ENCODE assay signal across 8 cellular contexts in genomic region chr7:159057647-159058046, GRCh38.
"Had no signal": no experiment of that assay in that cellular context is flagged by ENCODE, and none has a peak within 500 bp of the region (broad histone marks: within the 10 kb centered on the region; RNA-seq: fewer than 3 reads in every experiment).

No MANE protein-coding gene starts in this region.

- H2AFZ ChIP-seq: GM23248 had no signal

- H3K9me3 ChIP-seq: HAP-1 had no signal

- ATAC-seq: HCT116, HepG2 had no signal

- DNase-seq: GM23248, GOT3, HFFc6, KBM-7 had no signal

- H3K9ac ChIP-seq: GM23248, KMS-11 had no signal

- H3K4me2 ChIP-seq: KMS-11 had no signal

- H3K27ac ChIP-seq: GM23248, KMS-11 had no signal

- H3K36me3 ChIP-seq: HAP-1 had no signal

- H3K4me3 ChIP-seq: GM23248, HAP-1 had no signal
